ENCODE assay signal across 8 cellular contexts in genomic region chr11:74397531-74398243, GRCh38. TPM values are rescaled to one million over a fixed set of nuclear protein-coding genes. Genes with fewer than 3 reads are reported as not detected.
A peak's percentile ranks its signal among the peaks of the same experiment; 100 is the strongest.
DNase-seq lines count a peak whose midpoint lies in the region; ATAC-seq, FAIRE-seq and TF ChIP-seq lines count a peak whose summit lies in the region.

No MANE protein-coding gene starts in this region.

- H3K9me3 Mint-ChIP-seq in activated naive CD4-positive, alpha-beta T cell treated with anti-CD3 and anti-CD28 coated beads, Interleukin-2, amount 50 U/mL, for 72 hours: no peaks in the 10 kb centered on the region

- intact Hi-C loops in IMR-90 (cut with micrococcal nuclease) (no loop called here), left ventricle myocardium inferior (cut with micrococcal nuclease) (no loop called here), psoas muscle (cut with DNase I) (loop anchor here in 1 of 2 donors (5.0 kb wide), 2 partner anchors 70 to 145 kb away; no protein-coding TSS in a partner anchor)

- peaks cover 2 to 16% of the 10 kb centered on the region in 2 experiments; a peak in 2 of 4 replicates for H3K79me1 ChIP-seq in IMR-90 (ENCODE audit: low read depth in 1 of 2, low read length in 2 of 2)

- H3K9me1 ChIP-seq in IMR-90 (ENCODE audit: insufficient read depth, low read length): 0 out of 2 replicates have a peak, but pooled peaks cover 3% of the 10 kb centered on the region

- no peak overlapping the region for H3K56ac ChIP-seq in IMR-90 (ENCODE audit: extremely low read depth, insufficient read depth, low read length)

- H3K23ac ChIP-seq in IMR-90 (ENCODE audit: low read depth, low read length): peak overlapping the region; percentile 68

- peaks cover 0 to 8% of the 10 kb centered on the region in 2 donors for H3K36me3 Mint-ChIP-seq in activated naive CD4-positive, alpha-beta T cell treated with anti-CD3 and anti-CD28 coated beads, Interleukin-2, amount 50 U/mL, for 72 hours

- H2BK15ac ChIP-seq in IMR-90 (ENCODE audit: low read depth, low read length): 0 out of 3 replicates have a peak overlapping the region, but pooled peaks have one; percentile 4

- H3K14ac ChIP-seq in IMR-90 (replicated peaks; ENCODE audit: low read depth, low read length): peak overlapping the region; percentile 55

- POLR2A ChIA-PET in A549 (lab: Yijun Ruan, JAX) (interaction anchor here (1.1 to 1.8 kb wide), 4 partner anchors 29 to 142 kb away, joined by 3 to 12 read pairs (median 6); partner anchors contain the start of gene LIPT2), IMR-90 (lab: Charles Lee; ENCODE audit: unreplicated experiment) (no interaction called here)

- H3K27ac ChIP-seq in A549: peak overlapping the region; percentile 89 to 91
- H3K27ac ChIP-seq in IMR-90 (ENCODE audit: insufficient read depth, low read length): peak overlapping the region; percentile 53
- H3K27ac ChIP-seq in Peyer's patch: peak overlapping the region; percentile 78 to 94 (median 82)
- peak overlapping the region; percentile 96 for H3K27ac ChIP-seq in left ventricle myocardium inferior (replicated peaks)
- H3K27ac ChIP-seq in psoas muscle: peak overlapping the region; percentile 89

- no peak for TF ChIP-seq CTCF in A549 (IDR thresholded peaks at IDR 0.05)
- no peak for TF ChIP-seq CTCF in GM13977 (IDR thresholded peaks at IDR 0.05; ENCODE audit: extremely low read depth, insufficient read depth, missing control alignments)
- TF ChIP-seq CTCF in IMR-90 (conservative IDR thresholded peaks at IDR 0.05; ENCODE audit: low read depth, low read length): peak; percentile 25
- TF ChIP-seq CTCF in Peyer's patch (IDR thresholded peaks at IDR 0.05): peak in 3 of 6 experiments; percentile 43 to 47 (median 46)
- peak; percentile 20 for TF ChIP-seq CTCF in left ventricle myocardium inferior (IDR thresholded peaks at IDR 0.05; ENCODE audit: borderline replicate concordance)
- peak; percentile 7 for TF ChIP-seq CTCF in psoas muscle (IDR thresholded peaks at IDR 0.05)

- dilution Hi-C loops in IMR-90 (cut with HindIII; ENCODE audit: low sequenced_read_pairs, unreplicated experiment): no loop called here

- peak overlapping the region; percentile 79 for H3K9ac ChIP-seq in IMR-90 (ENCODE audit: low read depth, low read length)

- no peaks in the 10 kb centered on the region for H3K27me3 ChIP-seq in IMR-90 (ENCODE audit: control insufficient read depth, insufficient read depth, low read length)
- no peaks in the 10 kb centered on the region for H3K27me3 ChIP-seq in Peyer's patch
- no peaks in the 10 kb centered on the region for H3K27me3 ChIP-seq in left ventricle myocardium inferior (ENCODE audit: low read depth)
- no peaks in the 10 kb centered on the region for H3K27me3 ChIP-seq in psoas muscle (ENCODE audit: insufficient read depth in 3 of 3, low read length in 2 of 3)

- DNase-seq in A549 (ENCODE audit: low read depth in 1 of 2, low spot score in 1 of 2) (peak; percentile 72 to 86), GM13977 (ENCODE audit: low spot score) (peak; percentile 45), IMR-90 (peak; percentile 30), Peyer's patch (peak in 2 of 3 donors; percentile 52 to 66), left ventricle myocardium inferior (no peak), psoas muscle (peak in 1 of 2 donors; percentile 24)
- peak; percentile 46 to 69 for DNase-seq in activated naive CD4-positive, alpha-beta T cell treated with anti-CD3 and anti-CD28 coated beads, Interleukin-2, amount 50 U/mL, for 72 hours (ENCODE audit: low spot score in 2 of 2)

- peaks cover 21% of the 10 kb centered on the region for H3K4me1 ChIP-seq in A549
- no peaks in the 10 kb centered on the region for H3K4me1 ChIP-seq in IMR-90 (ENCODE audit: control insufficient read depth, insufficient read depth, low read length)
- H3K4me1 ChIP-seq in Peyer's patch: peaks cover 0 to 7% (median 0%) of the 10 kb centered on the region in 4 donors
- peaks cover 12% of the 10 kb centered on the region for H3K4me1 ChIP-seq in left ventricle myocardium inferior
- peaks cover 5% of the 10 kb centered on the region for H3K4me1 ChIP-seq in psoas muscle

- peak overlapping the region in 1 of 2 experiments; percentile 33; a peak in 1 of 4 replicates for H4K8ac ChIP-seq in IMR-90 (ENCODE audit: low read depth in 2 of 2, low read length in 2 of 2)

- no peak overlapping the region for H2BK20ac ChIP-seq in IMR-90 (ENCODE audit: low read depth, low read length)

- no peak overlapping the region for H2BK120ac ChIP-seq in IMR-90 (ENCODE audit: low read depth, low read length)

- ATAC-seq in A549 (peak; percentile 77 to 79), IMR-90 (ENCODE audit: low read depth) (peak; percentile 8), psoas muscle (peak; percentile 5 to 41 (median 16)), GM21390 (IDR thresholded peaks at IDR 0.05; ENCODE audit: unreplicated experiment) (no peak)
- peak; percentile 21 to 27 for ATAC-seq in activated naive CD4-positive, alpha-beta T cell treated with anti-CD3 and anti-CD28 coated beads, Interleukin-2, amount 50 U/mL, for 72 hours

- WGBS in A549 (ENCODE audit: missing lambda C conversion rate): 1% methylated on average over 19 of the region's 34 CpGs
- 1% methylated on average over 15 of the region's 34 CpGs; no CpG with 5 or more reads in 1 of the 2 experiments for WGBS in IMR-90 (ENCODE audit: extremely low coverage in 2 of 2, insufficient read length in 1 of 2), 2 experiments
- WGBS in psoas muscle, 3 donors: 1% methylated on average over 30 to 34 of the region's 34 CpGs

- no peak overlapping the region; the same call in 1 of the 2 replicates for H4K5ac ChIP-seq in IMR-90 (ENCODE audit: low read depth, low read length)

- H4K20me1 ChIP-seq in IMR-90 (ENCODE audit: insufficient read depth, low read length): no peaks in the 10 kb centered on the region

- H3K27ac Mint-ChIP-seq in activated naive CD4-positive, alpha-beta T cell treated with anti-CD3 and anti-CD28 coated beads, Interleukin-2, amount 50 U/mL, for 72 hours: peak overlapping the region; percentile 82 to 95

- no peak for TF ChIP-seq EP300 in A549 (IDR thresholded peaks at IDR 0.05)

- peak overlapping the region; percentile 76 for H2AK9ac ChIP-seq in IMR-90 (replicated peaks; ENCODE audit: low read depth, low read length, poor library complexity)

- H3K36me3 ChIP-seq in IMR-90 (ENCODE audit: control insufficient read depth, insufficient read depth, low read length) (no peaks in the 10 kb centered on the region), Peyer's patch (no peaks in the 10 kb centered on the region), left ventricle myocardium inferior (no peaks in the 10 kb centered on the region), psoas muscle (ENCODE audit: insufficient read depth in 1 of 2, low read depth in 1 of 2) (no peaks in the 10 kb centered on the region)

- CTCF ChIA-PET in A549 (lab: Yijun Ruan, JAX) (interaction anchor here (0.8 to 2.6 kb wide), 9 partner anchors 8 to 172 kb away, joined by 3 to 7 read pairs (median 4); no protein-coding TSS in a partner anchor), IMR-90 (lab: Yijun Ruan, JAX) (interaction anchor here (0.6 to 1.2 kb wide), 5 partner anchors 9 to 319 kb away, joined by 3 to 6 read pairs (median 3); no protein-coding TSS in a partner anchor)

- peak overlapping the region; percentile 13 for H2BK5ac ChIP-seq in IMR-90 (ENCODE audit: low read depth, low read length, poor library complexity, severe bottlenecking)

- H3K4me2 ChIP-seq in A549 (peak overlapping the region; percentile 76), IMR-90 (ENCODE audit: low read depth, low read length) (peak overlapping the region; percentile 98)

- H2AFZ ChIP-seq in IMR-90 (replicated peaks; ENCODE audit: low read length, poor library complexity): peak overlapping the region; percentile 96

- no peak overlapping the region; the same call in 1 of the 2 replicates for H4K91ac ChIP-seq in IMR-90 (ENCODE audit: insufficient read depth, low read depth, low read length)

- H3K9me3 ChIP-seq in A549 (no peaks in the 10 kb centered on the region), IMR-90 (ENCODE audit: control insufficient read depth, insufficient read depth, low read length) (no peaks in the 10 kb centered on the region), Peyer's patch (no peaks in the 10 kb centered on the region), left ventricle myocardium inferior (replicated peaks) (no peaks in the 10 kb centered on the region), psoas muscle (no peaks in the 10 kb centered on the region)

- FAIRE-seq in A549 (lab: Jason Lieb, UNC): peak; percentile 90

- TF ChIP-seq RAD21 in A549 (conservative IDR thresholded peaks at IDR 0.05 in 1 of 2, IDR thresholded peaks at IDR 0.05 in 1 of 2) (no peak), IMR-90 (IDR thresholded peaks at IDR 0.05; ENCODE audit: low read length) (peak; percentile 15; the same call in 1 of the 2 replicates)

- TF ChIP-seq POLR2A in A549 (IDR thresholded peaks at IDR 0.05; ENCODE audit: low read length) (no peak), IMR-90 (IDR thresholded peaks at IDR 0.05; ENCODE audit: low read depth, low read length) (no peak), Peyer's patch (IDR thresholded peaks at IDR 0.05) (no peak)

- in situ Hi-C loops in GM13977 (cut with MboI; ENCODE audit: low pct_unique_long_range_greater_than_20kb, low sequenced_read_pairs, unreplicated experiment) (no loop called here), IMR-90 (cut with MboI; ENCODE audit: low sequenced_read_pairs) (no loop called here)

- no TSS peak for BruUV-seq in IMR-90 (replicated peaks; lab: Mats Ljungman, UMichigan)

- no peak overlapping the region; the same call in none of the 2 replicates for H2AK5ac ChIP-seq in IMR-90 (ENCODE audit: low read depth, low read length)

- H3K4ac ChIP-seq in IMR-90 (ENCODE audit: low read depth, low read length): peak overlapping the region; percentile 66; the same call in 1 of the 2 replicates

- peak overlapping the region; percentile 99 for H3K4me3 ChIP-seq in A549
- peak overlapping the region; percentile 64 for H3K4me3 ChIP-seq in IMR-90 (ENCODE audit: insufficient read depth, low read depth, low read length)
- peak overlapping the region; percentile 63 to 90 (median 84) for H3K4me3 ChIP-seq in Peyer's patch
- H3K4me3 ChIP-seq in left ventricle myocardium inferior: peak overlapping the region; percentile 84
- peak overlapping the region; percentile 93 for H3K4me3 ChIP-seq in psoas muscle

- H3K18ac ChIP-seq in IMR-90 (ENCODE audit: low read depth, low read length): peak overlapping the region; percentile 37

RNA-seq across cellular contexts. Expression of gene PGM2L1, which starts 0.5 kb away (rescaled TPM):
- polyA plus RNA-seq in A549 (2011; rRNA removed) (17.6 and 21.8 TPM in 2 replicates), A549 (2017; fragmentation: RNase III; extraction: RNeasy Plus Mini Kit Qiagen cat#74134 plus additional on column Dnase treatment) (15.4 to 24.9 TPM (median 23.5 TPM) in 3 replicates), IMR-90 (2012; rRNA removed) (0.62 and 0.72 TPM in 2 replicates), psoas muscle (1 to 10 TPM; 2.8 to 9.8 (median 3.6) TPM)
- polyA plus RNA-seq in A549 (2012; cell fraction: cytosol; rRNA removed): 2.9 and 5.6 TPM in 2 replicates
- polyA plus RNA-seq in A549 (2012; cell fraction: nucleus; rRNA removed): 3.6 and 7.2 TPM in 2 replicates
- 11.4 and 12.2 TPM in 2 replicates for polyA minus RNA-seq in A549 (2011; rRNA and poly(A)+ RNA removed)
- total RNA-seq in IMR-90 (2012; rRNA removed) (1.8 and 2.8 TPM in 2 replicates), Peyer's patch (1 to 10 TPM; 1.2 to 5.8 (median 3.0) TPM), left ventricle myocardium inferior (1.6 TPM), psoas muscle (10 to 100 TPM in 2 of 4 donors, 1 to 10 TPM in 2; 9.1 to 10.9 (median 10.2) TPM)
- 0.12 and 0.14 TPM in 2 replicates for polyA plus RNA-seq in IMR-90 (2012; cell fraction: cytosol; rRNA removed)
- 0.83 and 1.0 TPM in 2 replicates for polyA plus RNA-seq in IMR-90 (2012; cell fraction: nucleus; rRNA removed; ENCODE audit: low replicate concordance)
- 10 to 100 TPM; 10.8 to 20.8 TPM for total RNA-seq in activated naive CD4-positive, alpha-beta T cell treated with anti-CD3 and anti-CD28 coated beads, Interleukin-2, amount 50 U/mL, for 72 hours

Comparison
In these comparisons a context has a peak if more than half of its experiments do, and no peak if none do; other contexts are left out.
1. CTCF ChIP-seq: peak in IMR-90 (single experiment), left ventricle myocardium inferior (single experiment) and psoas muscle (single experiment); none in A549 (single experiment) and GM13977 (single experiment).
2. Peak in every context shown above with its lines, with median percentiles within 50 percentile points of each other: H3K27ac ChIP-seq and H3K4me3 ChIP-seq.